Comparison of ENCODE assay signal across 8 cellular contexts in the genomic region with DNA sequence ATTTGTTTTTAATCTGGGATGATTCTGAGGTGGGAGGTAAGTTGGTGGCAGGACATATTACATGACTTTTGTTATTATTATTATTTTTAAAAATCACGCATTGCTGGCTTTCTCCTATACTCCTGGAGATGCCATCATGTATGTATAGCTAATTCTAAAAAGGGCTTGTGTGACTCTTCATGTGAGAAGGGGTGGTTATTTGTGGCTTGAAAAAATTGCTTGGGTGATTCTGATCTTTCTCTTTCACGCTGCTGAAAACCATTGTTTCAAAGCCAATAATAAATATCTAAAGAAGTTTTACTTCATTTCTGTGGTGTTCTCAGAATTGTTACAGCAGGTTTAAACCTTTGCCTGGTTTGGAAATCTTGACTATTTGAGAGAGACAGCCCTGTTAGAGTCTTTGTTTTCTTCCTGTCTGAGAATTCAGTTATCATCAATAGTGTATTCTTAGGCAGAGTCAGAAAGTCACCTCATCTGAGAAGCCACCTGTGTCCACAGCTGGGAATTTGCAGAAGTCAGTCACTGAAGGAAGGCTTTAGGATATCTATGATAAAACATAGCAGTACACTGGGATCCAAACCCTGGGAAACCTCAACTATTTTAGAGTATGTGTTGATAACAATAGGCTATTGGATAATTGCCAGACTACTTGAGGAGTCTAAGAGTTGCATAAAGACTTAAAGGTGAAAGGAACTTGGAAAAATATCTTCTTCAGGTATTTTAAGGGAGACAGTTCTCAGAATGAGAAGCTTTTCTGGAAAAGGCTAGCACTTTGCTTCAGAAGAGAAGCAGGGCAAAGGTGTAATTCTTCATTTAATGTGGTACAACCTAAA. TPM values are rescaled to one million over a fixed set of nuclear protein-coding genes. Genes with fewer than 3 reads are reported as not detected.
DNase-seq lines count a peak whose midpoint lies in the region; ATAC-seq and TF ChIP-seq lines count a peak whose summit lies in the region.
"Not testable (repeated sequence)": the region's sequence is repeated elsewhere in the genome, so short reads cannot be mapped to it uniquely, and the experiment has no call there.

No MANE protein-coding gene starts in this region.

- H3K27ac ChIP-seq in BLaER1 (peak overlapping the region; percentile 61), cardiac muscle cell (peak overlapping the region; percentile 43)
- H3K27ac ChIP-seq in SK-N-SH (ENCODE audit: low read depth in 2 of 2, low read length in 1 of 2), result not testable (repeated sequence)

- peaks cover 75% of the 10 kb centered on the region for H3K4me1 ChIP-seq in BLaER1
- H3K4me1 ChIP-seq in SK-N-SH (ENCODE audit: control insufficient read depth in 1 of 2, insufficient read depth in 2 of 2, low read depth in 1 of 2, low read length in 1 of 2), result not testable (repeated sequence)
- H3K4me1 ChIP-seq in cardiac muscle cell (ENCODE audit: low read depth), result peaks cover 26% of the 10 kb centered on the region

- H3K4me3 Mint-ChIP-seq in activated naive CD8-positive, alpha-beta T cell, result peak overlapping the region; percentile 71

- H3K27me3 Mint-ChIP-seq in activated naive CD8-positive, alpha-beta T cell, result not testable (repeated sequence)

- H3K4me2 ChIP-seq in BLaER1, result peak overlapping the region; percentile 91
- H3K4me2 ChIP-seq in SK-N-SH, result not testable (repeated sequence)

- H2AFZ ChIP-seq in SK-N-SH (ENCODE audit: low read depth), result not testable (repeated sequence)

- not testable (repeated sequence) for TF ChIP-seq CTCF in SK-N-SH (IDR thresholded peaks at IDR 0.05); cardiac muscle cell (IDR thresholded peaks at IDR 0.05; ENCODE audit: low read depth, low read length)

- H3K36me3 Mint-ChIP-seq in activated naive CD8-positive, alpha-beta T cell, result peaks cover 14% of the 10 kb centered on the region

- not testable (repeated sequence) for H3K27me3 ChIP-seq in BLaER1; SK-N-SH (ENCODE audit: insufficient read depth); cardiac muscle cell

- 93% methylated on average over 2 of the region's 2 CpGs for WGBS in SK-N-SH (ENCODE audit: low lambda C conversion rate)

- H3K9me2 ChIP-seq in SK-N-SH, result not testable (repeated sequence)

- CTCF ChIA-PET in SK-N-SH (lab: Yijun Ruan, JAX), result not testable (repeated sequence)

- TF ChIP-seq RAD21 in SK-N-SH (IDR thresholded peaks at IDR 0.05; ENCODE audit: low read length), result not testable (repeated sequence)

- ATAC-seq in GM18873 (IDR thresholded peaks at IDR 0.05; ENCODE audit: low FRiP score, unreplicated experiment) (peak; percentile 53), GM21515 (IDR thresholded peaks at IDR 0.05; ENCODE audit: unreplicated experiment) (peak; percentile 80), HG02943 (IDR thresholded peaks at IDR 0.05; ENCODE audit: low read depth, unreplicated experiment) (peak; percentile 54), HG03457 (IDR thresholded peaks at IDR 0.05; ENCODE audit: unreplicated experiment) (peak; percentile 52)

- POLR2A ChIA-PET in SK-N-SH (lab: Yijun Ruan, JAX), result not testable (repeated sequence)

- H3K4me3 ChIP-seq in BLaER1, result peak overlapping the region; percentile 36; the same call in 1 of the 2 replicates
- not testable (repeated sequence) for H3K4me3 ChIP-seq in SK-N-SH (ENCODE audit: low read depth in 2 of 2, low read length in 1 of 2); cardiac muscle cell

- peaks cover 32% of the 10 kb centered on the region; the same call in 1 of the 2 replicates for H4K20me1 ChIP-seq in BLaER1
- H4K20me1 ChIP-seq in SK-N-SH (ENCODE audit: insufficient read depth), result not testable (repeated sequence)

- DNase-seq in SK-N-SH; cardiac muscle cell (ENCODE audit: low read depth in 1 of 2, low spot score in 1 of 2): not testable (repeated sequence)

- peak overlapping the region; percentile 93 for H3K27ac Mint-ChIP-seq in activated naive CD8-positive, alpha-beta T cell

- H3K9me3 ChIP-seq in BLaER1; SK-N-SH; cardiac muscle cell (ENCODE audit: low read depth): not testable (repeated sequence)

- peak overlapping the region; percentile 53; the same call in 1 of the 2 replicates for H3K9ac ChIP-seq in BLaER1
- H3K9ac ChIP-seq in SK-N-SH, result not testable (repeated sequence)

- TF ChIP-seq EP300 in SK-N-SH (IDR thresholded peaks at IDR 0.05; ENCODE audit: borderline replicate concordance in 1 of 2, low read depth in 1 of 2, low read length in 1 of 2), result not testable (repeated sequence)

- H3K79me2 ChIP-seq in SK-N-SH (ENCODE audit: insufficient read depth), result peaks cover 46% of the 10 kb centered on the region

- peaks cover 24% of the 10 kb centered on the region for H3K36me3 ChIP-seq in BLaER1
- not testable (repeated sequence) for H3K36me3 ChIP-seq in SK-N-SH (replicated peaks in 1 of 2; ENCODE audit: control insufficient read depth in 1 of 2, insufficient read depth in 2 of 2, low read length in 1 of 2); cardiac muscle cell

- H3K4me1 Mint-ChIP-seq in activated naive CD8-positive, alpha-beta T cell (ENCODE audit: low read depth), result peaks cover 80% of the 10 kb centered on the region

- H3K9me3 Mint-ChIP-seq in activated naive CD8-positive, alpha-beta T cell (ENCODE audit: low read depth), result not testable (repeated sequence)

- H3F3A ChIP-seq in SK-N-SH (replicated peaks; ENCODE audit: insufficient read depth), result not testable (repeated sequence)

TF ChIP-seq in SK-N-SH, 30 proteins besides CTCF, POLR2A, EP300 and RAD21:
- TF ChIP-seq MEF2A (IDR thresholded peaks at IDR 0.05; ENCODE audit: borderline replicate concordance, low read depth), result 0 out of 2 replicates have a peak, but pooled peaks have one; percentile 1
TF ChIP-seq in SK-N-SH: peak in this region for 1; not testable (repeated sequence) for 29.

RNA-seq across cellular contexts. Expression of gene KLHL2, which starts 8.6 kb away (rescaled TPM):
- polyA plus RNA-seq in SK-N-SH (2012; rRNA removed) (25.0 and 36.0 TPM in 2 replicates), cardiac muscle cell (39.8 and 46.3 TPM in 2 replicates)
- polyA plus RNA-seq in SK-N-SH (2012; cell fraction: cytosol; rRNA removed), result 37.5 and 46.0 TPM in 2 replicates
- 15.9 and 28.9 TPM in 2 replicates for polyA plus RNA-seq in SK-N-SH (2012; cell fraction: nucleus; rRNA removed)
- 35.3 and 39.7 TPM in 2 replicates for total RNA-seq in cardiac muscle cell
